Comparison of ENCODE assay signal across 8 cellular contexts in genomic region chr5:140109050-140109817, GRCh38. TPM values are rescaled to one million over a fixed set of nuclear protein-coding genes. Genes with fewer than 3 reads are reported as not detected.
DNase-seq lines count a peak whose midpoint lies in the region; ATAC-seq and TF ChIP-seq lines count a peak whose summit lies in the region.

No MANE protein-coding gene starts in this region.

- H3K36me3 ChIP-seq in heart left ventricle (no peaks in the 10 kb centered on the region), adipocyte (ENCODE audit: control insufficient read depth, insufficient read depth, low read length, severe bottlenecking) (no peaks in the 10 kb centered on the region), urinary bladder (ENCODE audit: insufficient read depth) (no peaks in the 10 kb centered on the region)

- peak in 1 of 5 donors; percentile 9 for DNase-seq in heart left ventricle
- DNase-seq in left ventricle myocardium superior = no peak
- peak; percentile 62 for DNase-seq in adipocyte (ENCODE audit: low read depth)
- DNase-seq in left kidney (ENCODE audit: low read depth, low spot score) = peak; percentile 48
- DNase-seq in dedifferentiated amniotic fluid mesenchymal stem cell (ENCODE audit: extremely low spot score) = no peak
- DNase-seq in cerebellar nuclear complex (lab: John Stamatoyannopoulos, UW) = no peak
- no peak for DNase-seq in LoVo (ENCODE audit: low spot score)

- H3K4me3 ChIP-seq in heart left ventricle (peak overlapping the region; percentile 41 to 87 (median 74)), adipocyte (ENCODE audit: low read length) (peak overlapping the region; percentile 97), urinary bladder (ENCODE audit: low read depth, low read length) (peak overlapping the region; percentile 66)

- intact Hi-C loops in heart left ventricle (cut with DNase I) = loop anchor here in 3 of 10 donors (5.0 kb wide), 2 partner anchors 33 to 48 kb away; no protein-coding TSS in a partner anchor
- intact Hi-C loops in left ventricle myocardium superior (cut with micrococcal nuclease) = no loop called here

- no peak for TF ChIP-seq CTCF in heart left ventricle (IDR thresholded peaks at IDR 0.05)

- no peaks in the 10 kb centered on the region for H3K9me3 ChIP-seq in heart left ventricle
- H3K9me3 ChIP-seq in adipocyte (ENCODE audit: control insufficient read depth, low read length) = no peaks in the 10 kb centered on the region

- H3K4me1 ChIP-seq in heart left ventricle = peaks cover 5 to 61% (median 36%) of the 10 kb centered on the region in 12 donors
- H3K4me1 ChIP-seq in adipocyte (ENCODE audit: control insufficient read depth, insufficient read depth, low read length) = peaks cover 51% of the 10 kb centered on the region
- H3K4me1 ChIP-seq in urinary bladder (ENCODE audit: insufficient read depth) = no peaks in the 10 kb centered on the region

- no peak for ATAC-seq in heart left ventricle
- no peak for ATAC-seq in left ventricle myocardium superior

- WGBS in heart left ventricle, 4 donors = 48 to 58% (median 55%) methylated on average over 23 of the region's 23 CpGs
- 71% methylated on average over 23 of the region's 23 CpGs for WGBS in urinary bladder

- H3K27ac ChIP-seq in heart left ventricle = peak overlapping the region in 9 of 12 donors; percentile 42 to 100 (median 98)
- H3K27ac ChIP-seq in urinary bladder (ENCODE audit: low read depth) = no peak overlapping the region

- H3K27me3 ChIP-seq in heart left ventricle (peaks cover 0 to 17% (median 0%) of the 10 kb centered on the region in 9 donors), adipocyte (replicated peaks; ENCODE audit: control insufficient read depth, insufficient read depth, low read length) (no peaks in the 10 kb centered on the region)

- TF ChIP-seq POLR2A in heart left ventricle (IDR thresholded peaks at IDR 0.05) = no peak

- peak overlapping the region; percentile 90 for H3K9ac ChIP-seq in adipocyte (ENCODE audit: low read length)

RNA-seq across cellular contexts. Expression of gene PURA, which starts 4.7 kb away (rescaled TPM):
- total RNA-seq in heart left ventricle (10 to 100 TPM; 18.9 to 30.9 (median 20.3) TPM), left ventricle myocardium superior (24.6 TPM), urinary bladder (34.5 TPM)
- polyA plus RNA-seq in heart left ventricle (1 to 10 TPM; 5.6 to 7.4 TPM), urinary bladder (9.6 TPM)

RNA-seq across cellular contexts. Expression of gene IGIP, which starts 16.5 kb away (rescaled TPM):
- total RNA-seq in heart left ventricle = 10 to 100 TPM in 7 of 9 donors, 1 to 10 TPM in 2; 9.8 to 18.3 (median 10.6) TPM
- polyA plus RNA-seq in heart left ventricle = 1 to 10 TPM; 5.8 to 6.9 TPM
- 11.8 TPM for total RNA-seq in left ventricle myocardium superior
- 25.0 TPM for total RNA-seq in urinary bladder
- polyA plus RNA-seq in urinary bladder = 9.0 TPM

Comparison
In these comparisons a context has a peak if more than half of its experiments do, and no peak if none do; other contexts are left out.
1. DNase-seq: peak in adipocyte (single experiment) and left kidney (single experiment); none in left ventricle myocardium superior (single experiment), dedifferentiated amniotic fluid mesenchymal stem cell (single experiment), cerebellar nuclear complex (0 of 2) and LoVo (single experiment).
2. Peak in every context shown above with its lines, with median percentiles within 50 percentile points of each other: H3K4me3 ChIP-seq.